In the genomic region with DNA sequence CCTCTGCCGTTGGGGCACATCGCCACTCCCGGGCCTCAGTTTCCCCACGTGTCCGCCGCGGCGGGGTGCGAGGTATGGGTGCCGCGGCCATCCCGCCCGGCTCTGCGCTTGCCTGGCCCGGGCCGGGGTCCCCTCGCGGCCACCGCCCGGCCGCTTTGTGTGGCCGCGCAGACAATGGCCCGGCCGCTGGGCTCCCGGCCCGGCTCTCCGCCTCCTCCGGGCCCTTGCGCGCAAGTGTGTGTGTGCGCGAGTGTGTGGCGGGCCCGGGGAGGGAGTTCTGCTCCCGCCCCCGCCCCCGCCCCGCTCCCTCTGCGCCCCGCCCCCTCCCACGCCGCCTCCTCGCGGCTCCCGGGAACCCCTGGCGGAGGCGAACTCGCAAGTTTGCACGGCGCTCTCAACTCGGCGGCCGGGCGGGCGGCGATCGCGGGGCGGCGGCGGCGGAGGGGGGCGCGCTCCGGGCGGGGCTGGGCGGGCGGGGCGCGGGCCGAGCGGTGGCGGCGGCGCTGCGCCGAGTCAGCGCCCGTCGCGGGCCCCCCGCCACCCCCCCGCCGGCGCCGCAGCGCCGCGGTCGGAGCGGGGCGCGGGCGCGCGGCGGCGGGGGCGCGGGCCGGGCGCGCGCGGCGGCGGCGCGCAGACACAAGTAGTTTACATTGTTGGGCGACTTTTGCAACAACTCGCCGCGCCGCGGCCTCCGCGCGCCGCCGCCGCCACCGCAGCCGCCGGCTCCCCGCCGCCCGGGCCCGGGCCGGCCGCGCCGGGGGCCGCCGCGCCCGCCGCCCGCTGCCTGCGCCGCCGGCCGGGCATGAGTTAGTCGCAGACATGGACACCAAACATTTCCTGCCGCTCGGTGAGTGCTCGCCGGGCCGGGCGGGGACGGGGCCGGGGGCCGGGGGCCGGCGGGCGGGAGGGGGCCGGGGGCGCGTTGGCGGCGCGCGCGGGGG, we compare ENCODE assay signal across 8 cellular contexts. TPM values are rescaled to one million over a fixed set of nuclear protein-coding genes. Genes with fewer than 3 reads are reported as not detected.
A peak's percentile ranks its signal among the peaks of the same experiment; 100 is the strongest.
DNase-seq lines count a peak whose midpoint lies in the region; ATAC-seq and TF ChIP-seq lines count a peak whose summit lies in the region.

A gene (plus strand): TSS at position 643 of the 941 bp plus-strand sequence. CDS start 177 bp downstream, at position 820.

- TF ChIP-seq POLR2A in uterus (IDR thresholded peaks at IDR 0.05), result peak in 1 of 2 donors; percentile 86

- in situ Hi-C loops in KBM-7 (cut with MboI; ENCODE audit: low pct_unique_long_range_greater_than_20kb, low sequenced_read_pairs), result no loop called here

- peak within 1 kb of the TSS; percentile 79 for H3K4me2 ChIP-seq in DND-41 (ENCODE audit: insufficient read depth, low read length)

- H3K9ac ChIP-seq in DND-41 (ENCODE audit: low read depth, low read length), result peak within 1 kb of the TSS; percentile 69

- H3K4me3 ChIP-seq in DND-41 (ENCODE audit: low read depth in 1 of 2, low read length in 2 of 2), result peak within 1 kb of the TSS; percentile 42 to 62; a peak in 3 of 4 replicates
- peak within 1 kb of the TSS; percentile 86 to 91 for H3K4me3 ChIP-seq in ascending aorta
- H3K4me3 ChIP-seq in left ventricle myocardium inferior, result peak within 1 kb of the TSS; percentile 91
- H3K4me3 ChIP-seq in uterus, result peak within 1 kb of the TSS; percentile 74 to 95

- H3K4me1 Mint-ChIP-seq in T-cell, result peaks cover 6 to 26% (median 11%) of the 10 kb centered on the region in 3 donors

- no peaks in the 10 kb centered on the region for H3K27me3 Mint-ChIP-seq in T-cell

- H3K4me3 Mint-ChIP-seq in T-cell, result peak within 1 kb of the TSS; percentile 71 to 82 (median 79)

- H3K9me3 Mint-ChIP-seq in T-cell, result no peaks in the 10 kb centered on the region

- H2AFZ ChIP-seq in DND-41 (ENCODE audit: low read depth, low read length), result peak within 1 kb of the TSS; percentile 52; the same call in 1 of the 2 replicates

- intact Hi-C loops in ascending aorta (cut with DNase I), result loop anchor here (1.0 to 5.0 kb wide), 7 partner anchors 43 to 1766 kb away; a partner anchor contains a TSS
- intact Hi-C loops in left ventricle myocardium inferior (cut with micrococcal nuclease), result no loop called here
- intact Hi-C loops in posterior vena cava (cut with DNase I), result loop anchor here in 1 of 2 donors (10.0 kb wide), 1 partner anchor 151 kb away; no protein-coding TSS in a partner anchor
- intact Hi-C loops in uterus (cut with DNase I; ENCODE audit: low total_unique reads), result loop anchor here (10.0 kb wide), 1 partner anchor 79 kb away; no protein-coding TSS in a partner anchor

- no peak within 1 kb of the TSS for H3K27ac Mint-ChIP-seq in T-cell

- H3K9me3 ChIP-seq in DND-41 (ENCODE audit: insufficient read depth, low read length, severe bottlenecking), result no peaks in the 10 kb centered on the region
- H3K9me3 ChIP-seq in ascending aorta, result no peaks in the 10 kb centered on the region
- H3K9me3 ChIP-seq in left ventricle myocardium inferior (replicated peaks), result no peaks in the 10 kb centered on the region
- no peaks in the 10 kb centered on the region for H3K9me3 ChIP-seq in uterus

- ATAC-seq in DND-41 (ENCODE audit: insufficient read depth, low read depth) (peak; percentile 73), T-cell (replicated peaks in 1 of 4) (peak; percentile 67 to 74 (median 70))

- H3K4me1 ChIP-seq in DND-41 (ENCODE audit: insufficient read depth, low read length) (peaks cover 20% of the 10 kb centered on the region), ascending aorta (peaks cover 21 to 58% of the 10 kb centered on the region in 2 donors), left ventricle myocardium inferior (peaks cover 66% of the 10 kb centered on the region), uterus (peaks cover 0 to 17% of the 10 kb centered on the region in 2 donors)

- POLR2A ChIA-PET in T-cell (lab: Charles Lee), result no interaction called here

- TF ChIP-seq CTCF in DND-41 (IDR thresholded peaks at IDR 0.05; ENCODE audit: borderline replicate concordance, extremely low read depth, low read length, poor library complexity, severe bottlenecking), result no peak
- peak in 1 of 3 experiments; percentile 34 for TF ChIP-seq CTCF in ascending aorta (IDR thresholded peaks at IDR 0.05)
- TF ChIP-seq CTCF in left ventricle myocardium inferior (IDR thresholded peaks at IDR 0.05; ENCODE audit: borderline replicate concordance), result peak; percentile 44
- TF ChIP-seq CTCF in uterus (IDR thresholded peaks at IDR 0.05), result peak in 2 of 4 experiments; percentile 17 to 50

- no peaks in the 10 kb centered on the region for H3K36me3 ChIP-seq in DND-41 (ENCODE audit: insufficient read depth, low read length)
- no peaks in the 10 kb centered on the region for H3K36me3 ChIP-seq in ascending aorta
- no peaks in the 10 kb centered on the region for H3K36me3 ChIP-seq in left ventricle myocardium inferior
- H3K36me3 ChIP-seq in uterus, result no peaks in the 10 kb centered on the region

- H3K36me3 Mint-ChIP-seq in T-cell, result no peaks in the 10 kb centered on the region

- CTCF ChIA-PET in T-cell (lab: Charles Lee), result no interaction called here

- peaks cover 18% of the 10 kb centered on the region for H3K79me2 ChIP-seq in DND-41 (ENCODE audit: insufficient read depth, low read length)

- DNase-seq in DND-41 (peak; percentile 68), KBM-7 (peak; percentile 40), T-cell (peak; percentile 15 to 71 (median 54)), ascending aorta (ENCODE audit: low spot score in 2 of 2) (peak in 1 of 2 donors; percentile 87), left ventricle myocardium inferior (peak; percentile 89), posterior vena cava (ENCODE audit: low spot score) (peak; percentile 94), uterus (peak; percentile 85 to 86), OCI-M2 (lab: John Stamatoyannopoulos, UW; ENCODE audit: unreplicated experiment) (no peak)

- H3K27ac ChIP-seq in DND-41 (ENCODE audit: low read length) (peak within 1 kb of the TSS; percentile 32; the same call in 1 of the 2 replicates), ascending aorta (peak within 1 kb of the TSS; percentile 97 to 99), left ventricle myocardium inferior (replicated peaks) (peak within 1 kb of the TSS; percentile 97), uterus (peak within 1 kb of the TSS; percentile 94 to 95)

- peaks cover 46% of the 10 kb centered on the region for H4K20me1 ChIP-seq in DND-41 (ENCODE audit: insufficient read depth, low read length)

- H3K27me3 ChIP-seq in DND-41 (ENCODE audit: insufficient read depth, low read length, poor library complexity) (peaks cover 2% of the 10 kb centered on the region), ascending aorta (no peaks in the 10 kb centered on the region), left ventricle myocardium inferior (ENCODE audit: low read depth) (no peaks in the 10 kb centered on the region), uterus (no peaks in the 10 kb centered on the region)

RNA-seq across cellular contexts. Expression of the gene that starts here (rescaled TPM):
- total RNA-seq in T-cell (10 to 100 TPM in 4 of 5 donors, 1 to 10 TPM in 1; 5.6 to 17.7 (median 14.5) TPM), ascending aorta (64.1 TPM), left ventricle myocardium inferior (57.1 TPM), posterior vena cava (10 to 100 TPM; 41.5 to 44.7 TPM), uterus (10 to 100 TPM; 17.1 to 84.6 (median 24.0) TPM)

Comparison
In these comparisons a context has a peak if more than half of its experiments do, and no peak if none do; other contexts are left out.
1. H3K27ac ChIP-seq: peak in every context shown above with its lines; median percentile 98 in ascending aorta; 97 in left ventricle myocardium inferior; 94 in uterus; 32 in DND-41.